ENCODE assay signal across 9 cellular contexts in the genomic region with DNA sequence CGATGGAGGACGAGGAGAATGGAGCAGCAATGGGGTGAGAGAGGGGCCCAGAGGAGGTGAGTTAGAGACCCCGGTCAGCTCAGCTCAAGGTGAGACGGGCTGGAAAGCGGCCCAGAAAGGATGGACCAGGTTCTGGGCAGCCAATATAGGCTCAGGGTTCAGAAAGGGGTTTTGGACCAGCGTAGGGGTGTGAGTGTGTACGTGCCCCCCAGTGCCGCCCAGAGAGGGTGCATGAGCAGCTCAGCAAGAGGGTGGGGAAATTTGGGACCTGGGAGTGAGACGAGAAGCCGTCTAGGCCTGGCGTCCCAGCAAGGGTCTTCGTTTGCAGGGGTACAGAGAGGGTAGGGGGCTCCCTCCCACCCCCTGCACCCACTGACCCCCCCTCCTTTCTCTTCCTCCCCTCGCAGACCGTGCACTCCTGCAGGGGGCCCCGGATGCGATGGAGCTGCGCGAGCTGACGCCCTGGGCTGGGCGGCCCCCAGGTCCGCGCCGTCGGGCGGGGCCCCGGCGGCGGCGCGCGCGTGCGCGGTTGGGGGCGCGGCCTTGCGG. TPM values are rescaled to one million over a fixed set of nuclear protein-coding genes. Genes with fewer than 3 reads are reported as not detected.
DNase-seq lines count a peak whose midpoint lies in the region; ATAC-seq, FAIRE-seq and TF ChIP-seq lines count a peak whose summit lies in the region.
"Had no signal": no experiment of that assay in that cellular context is flagged by ENCODE, and none has a peak within 500 bp of the region (broad histone marks: within the 10 kb centered on the region; RNA-seq: fewer than 3 reads in every experiment).

No MANE protein-coding gene starts in this region.

- H3K27me3 Mint-ChIP-seq in activated T-cell treated with anti-CD3 and anti-CD28 coated beads, Interleukin-2, amount 50 U/mL, for 4 hours (ENCODE audit: low read depth): peaks cover 2% of the 10 kb centered on the region

- DNase-seq in activated T-cell treated with anti-CD3 and anti-CD28 coated beads, Interleukin-2, amount 50 U/mL, for 4 hours: no peak
- no peak for DNase-seq in activated T-cell treated with anti-CD3 and anti-CD28 coated beads, Interleukin-2, amount 50 U/mL, for 1 hour
- DNase-seq in adipocyte (ENCODE audit: low read depth) (no peak), AG08396 (ENCODE audit: low spot score) (no peak), frontal cortex (ENCODE audit: low spot score in 2 of 2) (no peak)
- DNase-seq in effector CD8-positive, alpha-beta T cell (lab: John Stamatoyannopoulos, UW): no peak

- no peak for TF ChIP-seq RAD21 in liver (IDR thresholded peaks at IDR 0.05)

- H3K4me3 ChIP-seq in adipocyte (ENCODE audit: low read length) (peak overlapping the region; percentile 77), liver (ENCODE audit: low read depth in 1 of 3, low read length in 3 of 3) (peak overlapping the region in 1 of 3 donors; percentile 60), subcutaneous abdominal adipose tissue (ENCODE audit: low read depth in 1 of 5, low read length in 5 of 5) (peak overlapping the region in 4 of 5 donors; percentile 60 to 70 (median 66))

- no peaks in the 10 kb centered on the region for H3K36me3 Mint-ChIP-seq in activated T-cell treated with anti-CD3 and anti-CD28 coated beads, Interleukin-2, amount 50 U/mL, for 4 hours (ENCODE audit: insufficient read depth)

- H3K9me3 ChIP-seq in adipocyte (ENCODE audit: control insufficient read depth, low read length) (no peaks in the 10 kb centered on the region), liver (ENCODE audit: control insufficient read depth in 4 of 4, low read length in 3 of 4) (no peaks in the 10 kb centered on the region), subcutaneous abdominal adipose tissue (ENCODE audit: control insufficient read depth in 5 of 5, low read length in 5 of 5) (no peaks in the 10 kb centered on the region)

- H3K9ac ChIP-seq in adipocyte (ENCODE audit: low read length) (peak overlapping the region; percentile 80), liver (ENCODE audit: low read depth in 1 of 2, low read length in 2 of 2) (no peak overlapping the region), subcutaneous abdominal adipose tissue (ENCODE audit: low read length in 5 of 5) (no peak overlapping the region)

- H3K27ac ChIP-seq in liver (ENCODE audit: low read depth in 1 of 2, low read length in 2 of 2) (peak overlapping the region; percentile 55 to 90), subcutaneous abdominal adipose tissue (ENCODE audit: low read depth, low read length) (no peak overlapping the region)
- H3K27ac ChIP-seq: epithelial cell of prostate had no signal

- H3K36me3 ChIP-seq in adipocyte (ENCODE audit: control insufficient read depth, insufficient read depth, low read length, severe bottlenecking): no peaks in the 10 kb centered on the region
- peaks cover 0 to 2% (median 0%) of the 10 kb centered on the region in 4 donors for H3K36me3 ChIP-seq in liver (ENCODE audit: control insufficient read depth in 4 of 4, insufficient read depth in 3 of 4, low read depth in 1 of 4, low read length in 3 of 4)
- H3K36me3 ChIP-seq in subcutaneous abdominal adipose tissue (ENCODE audit: control insufficient read depth in 5 of 5, insufficient read depth in 5 of 5, low read length in 5 of 5): no peaks in the 10 kb centered on the region

- H3K27me3 ChIP-seq in adipocyte (replicated peaks; ENCODE audit: control insufficient read depth, insufficient read depth, low read length) (peaks cover 18% of the 10 kb centered on the region), liver (ENCODE audit: control insufficient read depth in 4 of 4, insufficient read depth in 4 of 4, low read length in 3 of 4) (no peaks in the 10 kb centered on the region), subcutaneous abdominal adipose tissue (ENCODE audit: control insufficient read depth in 5 of 5, insufficient read depth in 4 of 5, low read length in 5 of 5) (peaks cover 14 to 52% (median 20%) of the 10 kb centered on the region in 5 donors)

- no peak for TF ChIP-seq CTCF in liver (IDR thresholded peaks at IDR 0.05; ENCODE audit: low read depth, low read length, missing input control)

- H3K4me1 ChIP-seq in adipocyte (ENCODE audit: control insufficient read depth, insufficient read depth, low read length): peaks cover 3% of the 10 kb centered on the region
- peaks cover 6 to 33% (median 19%) of the 10 kb centered on the region in 4 donors for H3K4me1 ChIP-seq in liver (ENCODE audit: control insufficient read depth in 4 of 4, insufficient read depth in 4 of 4, low read length in 3 of 4)
- H3K4me1 ChIP-seq in subcutaneous abdominal adipose tissue (ENCODE audit: control insufficient read depth in 5 of 5, insufficient read depth in 5 of 5, low read length in 5 of 5): peaks cover 0 to 23% (median 7%) of the 10 kb centered on the region in 5 donors

- H3K4me3 Mint-ChIP-seq in activated T-cell treated with anti-CD3 and anti-CD28 coated beads, Interleukin-2, amount 50 U/mL, for 4 hours: peak overlapping the region; percentile 81

- FAIRE-seq in frontal cortex (lab: Jason Lieb, UNC): no peak

- H3K4me1 Mint-ChIP-seq in activated T-cell treated with anti-CD3 and anti-CD28 coated beads, Interleukin-2, amount 50 U/mL, for 4 hours (ENCODE audit: low read depth): peaks cover 9% of the 10 kb centered on the region

- ATAC-seq in activated T-cell treated with anti-CD3 and anti-CD28 coated beads, Interleukin-2, amount 50 U/mL, for 4 hours: no peak

- WGBS in liver: 19% methylated on average over 37 of the region's 37 CpGs

- no peaks in the 10 kb centered on the region for H3K9me3 Mint-ChIP-seq in activated T-cell treated with anti-CD3 and anti-CD28 coated beads, Interleukin-2, amount 50 U/mL, for 4 hours

TF ChIP-seq in liver, 16 proteins besides CTCF, POLR2A, EP300 and RAD21:
- TF ChIP-seq RXRA (IDR thresholded peaks at IDR 0.05): no peak
- no peak for TF ChIP-seq NR2F2 (IDR thresholded peaks at IDR 0.05)
- TF ChIP-seq TAF1 (conservative IDR thresholded peaks at IDR 0.05): no peak
- TF ChIP-seq YY1 (IDR thresholded peaks at IDR 0.05): no peak
- no peak for TF ChIP-seq FOXA2 (IDR thresholded peaks at IDR 0.05)
- TF ChIP-seq, protein P1, sequence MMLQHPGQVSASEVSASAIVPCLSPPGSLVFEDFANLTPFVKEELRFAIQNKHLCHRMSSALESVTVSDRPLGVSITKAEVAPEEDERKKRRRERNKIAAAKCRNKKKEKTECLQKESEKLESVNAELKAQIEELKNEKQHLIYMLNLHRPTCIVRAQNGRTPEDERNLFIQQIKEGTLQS (IDR thresholded peaks at IDR 0.05): no peak
- TF ChIP-seq HNF4A (conservative IDR thresholded peaks at IDR 0.05): no peak
- TF ChIP-seq, protein P2, sequence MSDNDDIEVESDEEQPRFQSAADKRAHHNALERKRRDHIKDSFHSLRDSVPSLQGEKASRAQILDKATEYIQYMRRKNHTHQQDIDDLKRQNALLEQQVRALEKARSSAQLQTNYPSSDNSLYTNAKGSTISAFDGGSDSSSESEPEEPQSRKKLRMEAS (IDR thresholded peaks at IDR 0.05): no peak
- no peak for TF ChIP-seq FOXA1 (IDR thresholded peaks at IDR 0.05)

RNA-seq across cellular contexts. Expression of a gene that starts 12.1 kb away (rescaled TPM):
- total RNA-seq in activated T-cell treated with anti-CD3 and anti-CD28 coated beads, Interleukin-2, amount 50 U/mL, for 4 hours: not detected
- 1 to 10 TPM; 2.6 to 8.4 TPM for total RNA-seq in liver
- polyA plus RNA-seq in liver: 10 to 100 TPM in 1 of 2 donors, 1 to 10 TPM in 1; 6.2 to 14.0 TPM
- not detected for total RNA-seq in frontal cortex

RNA-seq across cellular contexts. Expression of a gene that starts 22.5 kb away (rescaled TPM):
- under 1 TPM in 2 of 3 donors, not detected in 1; 0.33 to 0.47 TPM for total RNA-seq in activated T-cell treated with anti-CD3 and anti-CD28 coated beads, Interleukin-2, amount 50 U/mL, for 4 hours
- total RNA-seq in liver (1 to 10 TPM; 3.3 to 3.7 TPM), frontal cortex (not detected)
- 1 to 10 TPM; 1.3 to 5.3 TPM for polyA plus RNA-seq in liver

RNA-seq across cellular contexts. Expression of a gene that starts 23.8 kb away (rescaled TPM):
- total RNA-seq in activated T-cell treated with anti-CD3 and anti-CD28 coated beads, Interleukin-2, amount 50 U/mL, for 4 hours: under 1 TPM in 1 of 3 donors, not detected in 2; 0.10 TPM
- total RNA-seq in liver (under 1 TPM in 1 of 2 donors, not detected in 1; 0.25 TPM), frontal cortex (not detected)
- under 1 TPM; 0.27 to 0.47 TPM for polyA plus RNA-seq in liver

RNA-seq across cellular contexts. Expression of a gene that starts 36.5 kb away (rescaled TPM):
- total RNA-seq in activated T-cell treated with anti-CD3 and anti-CD28 coated beads, Interleukin-2, amount 50 U/mL, for 4 hours: 100 to 1,000 TPM; 166 to 215 (median 198) TPM
- total RNA-seq in liver (10 to 100 TPM; 16.3 to 19.0 TPM), frontal cortex (13.9 TPM)
- polyA plus RNA-seq in liver: 10 to 100 TPM; 12.2 to 17.4 TPM

RNA-seq across cellular contexts. Expression of a gene that starts 42.9 kb away (rescaled TPM):
- total RNA-seq in activated T-cell treated with anti-CD3 and anti-CD28 coated beads, Interleukin-2, amount 50 U/mL, for 4 hours: 10 to 100 TPM; 19.9 to 24.3 (median 20.5) TPM
- total RNA-seq in liver: under 1 TPM; 0.42 to 0.84 TPM
- 1 to 10 TPM in 1 of 2 donors, under 1 TPM in 1; 0.40 to 1.6 TPM for polyA plus RNA-seq in liver
- total RNA-seq in frontal cortex: 0.41 TPM
